ENCODE assay signal across 7 cellular contexts in genomic region chr7:55065511-55066229, GRCh38. TPM values are rescaled to one million over a fixed set of nuclear protein-coding genes. Genes with fewer than 3 reads are reported as not detected.
A peak's percentile ranks its signal among the peaks of the same experiment; 100 is the strongest.
DNase-seq lines count a peak whose midpoint lies in the region; ATAC-seq and TF ChIP-seq lines count a peak whose summit lies in the region.

No MANE protein-coding gene starts in this region.

- H3K9me3 ChIP-seq in tibial nerve = no peaks in the 10 kb centered on the region

- H3K4me1 Mint-ChIP-seq in activated B cell treated with CpG ODN at 0.5 μM for 24 hours (peaks cover 3% of the 10 kb centered on the region), immature natural killer cell (no peaks in the 10 kb centered on the region)

- no peaks in the 10 kb centered on the region for H3K36me3 ChIP-seq in tibial nerve

- WGBS in tibial nerve, 2 donors = 27 to 31% methylated on average over 10 of the region's 10 CpGs

- DNase-seq in HCEC 1CT = peak; percentile 89
- no peak for DNase-seq in activated B cell treated with CpG ODN at 0.5 μM for 24 hours
- DNase-seq in iris pigment epithelial cell (ENCODE audit: low read depth) = peak; percentile 88
- no peak for DNase-seq in tibial nerve (ENCODE audit: low spot score in 2 of 2)
- DNase-seq in immature natural killer cell = no peak

- CTCF ChIA-PET in activated B cell treated with CpG ODN at 0.5 μM for 24 hours (lab: Charles Lee) = interaction anchor here (0.7 kb wide), 1 partner anchor 190 kb away, joined by 3 read pairs; no protein-coding TSS in a partner anchor

- H3K27ac ChIP-seq in tibial nerve = peak overlapping the region; percentile 46 to 88 (median 71)

- H3K27ac Mint-ChIP-seq in activated B cell treated with CpG ODN at 0.5 μM for 24 hours (no peak overlapping the region), immature natural killer cell (no peak overlapping the region)

- no peak overlapping the region for H3K4me3 Mint-ChIP-seq in activated B cell treated with CpG ODN at 0.5 μM for 24 hours
- H3K4me3 Mint-ChIP-seq in immature natural killer cell = no peak overlapping the region

- H3K27me3 Mint-ChIP-seq in activated B cell treated with CpG ODN at 0.5 μM for 24 hours = peaks cover 12% of the 10 kb centered on the region
- H3K27me3 Mint-ChIP-seq in immature natural killer cell (ENCODE audit: low read depth in 3 of 3) = peaks cover 1 to 21% (median 12%) of the 10 kb centered on the region in 3 donors

- no peak for TF ChIP-seq EP300 in tibial nerve (IDR thresholded peaks at IDR 0.05)

- peaks cover 0 to 75% (median 21%) of the 10 kb centered on the region in 4 donors for H3K4me1 ChIP-seq in tibial nerve

- POLR2A ChIA-PET in activated B cell treated with CpG ODN at 0.5 μM for 24 hours (lab: Charles Lee) = interaction anchor here (0.6 to 1.0 kb wide), 3 partner anchors 12 to 307 kb away, joined by 3 to 7 read pairs (median 7); partner anchors contain the start of gene SEC61G

- H3K27me3 ChIP-seq in tibial nerve = no peaks in the 10 kb centered on the region

- TF ChIP-seq CTCF in activated B cell treated with CpG ODN at 0.5 μM for 24 hours (IDR thresholded peaks at IDR 0.05) (no peak), tibial nerve (IDR thresholded peaks at IDR 0.05) (no peak)

- H3K9me3 Mint-ChIP-seq in activated B cell treated with CpG ODN at 0.5 μM for 24 hours (no peaks in the 10 kb centered on the region), immature natural killer cell (peaks cover 0 to 5% (median 0%) of the 10 kb centered on the region in 6 donors)

- intact Hi-C loops in activated B cell treated with CpG ODN at 0.5 μM for 24 hours (cut with micrococcal nuclease) = loop anchor here (1.0 kb wide), 1 partner anchor 8 kb away; no protein-coding TSS in a partner anchor

- ATAC-seq in activated B cell treated with CpG ODN at 0.5 μM for 24 hours (ENCODE audit: low read depth) (peak; percentile 72), HG02973 (IDR thresholded peaks at IDR 0.05; ENCODE audit: unreplicated experiment) (no peak), GM21381 (IDR thresholded peaks at IDR 0.05; ENCODE audit: unreplicated experiment) (no peak)

- no peak for TF ChIP-seq POLR2A in tibial nerve (IDR thresholded peaks at IDR 0.05)

- H3K4me3 ChIP-seq in tibial nerve = no peak overlapping the region

- no peaks in the 10 kb centered on the region for H3K36me3 Mint-ChIP-seq in activated B cell treated with CpG ODN at 0.5 μM for 24 hours (ENCODE audit: low read depth)
- H3K36me3 Mint-ChIP-seq in immature natural killer cell = peaks cover 0 to 4% (median 0%) of the 10 kb centered on the region in 3 donors

RNA-seq across cellular contexts. Expression of gene EGFR, which starts 46.9 kb away (rescaled TPM):
- total RNA-seq in activated B cell treated with CpG ODN at 0.5 μM for 24 hours (not detected in 2 replicates), tibial nerve (100 to 1,000 TPM in 3 of 4 donors, 10 to 100 TPM in 1; 72.3 to 136 (median 127) TPM)
- not detected for polyA plus RNA-seq in immature natural killer cell

Comparison
In these comparisons a context has a peak if more than half of its experiments do, and no peak if none do; other contexts are left out.
1. DNase-seq: peak in HCEC 1CT (single experiment) and iris pigment epithelial cell (single experiment); none in activated B cell treated with CpG ODN at 0.5 μM for 24 hours (single experiment), tibial nerve (0 of 2) and immature natural killer cell (0 of 3).
2. RNA of gene EGFR, which starts 46.9 kb away (total RNA-seq): 72.3 to 136 TPM in tibial nerve; not detected in activated B cell treated with CpG ODN at 0.5 μM for 24 hours; every median in the first group is over 10 times any median in the second.